In genomic region chr1:226123212-226123560, GRCh38 we compare ENCODE assay signal across 8 cellular contexts.
DNase-seq lines count a peak whose midpoint lies in the region; ATAC-seq and TF ChIP-seq lines count a peak whose summit lies in the region.

No MANE protein-coding gene starts in this region.

- TF ChIP-seq CTCF in RWPE2 (IDR thresholded peaks at IDR 0.05; ENCODE audit: poor library complexity, severe bottlenecking): no peak

- no peak for DNase-seq in activated CD4-positive, alpha-beta T cell treated with anti-CD3 and anti-CD28 coated beads, Interleukin-2, amount 10 ng/mL, durations not matched to agents 24 days and 14 days
- no peak for DNase-seq in activated CD4-positive, alpha-beta T cell treated with anti-CD3 and anti-CD28 coated beads for 1 hour
- DNase-seq in RWPE2 (ENCODE audit: low spot score): no peak
- DNase-seq in epithelial cell of prostate (ENCODE audit: low read depth, low spot score): no peak
- no peak for DNase-seq in NCI-H187 treated with DMSO at 0.1 percent for 48 hours (lab: John Stamatoyannopoulos, UW)
- DNase-seq in T-helper 9 cell: no peak
- no peak for DNase-seq in cortex of kidney (lab: John Stamatoyannopoulos, UW)

- H3K36me3 ChIP-seq in RWPE2 (ENCODE audit: low read depth): no peaks in the 10 kb centered on the region

- no peaks in the 10 kb centered on the region for H3K27me3 ChIP-seq in RWPE2 (ENCODE audit: insufficient read depth, poor library complexity, severe bottlenecking)

- no peaks in the 10 kb centered on the region for H3K9me3 Mint-ChIP-seq in activated CD4-positive, alpha-beta T cell treated with anti-CD3 and anti-CD28 coated beads, Interleukin-2, amount 10 ng/mL, durations not matched to agents 24 days and 14 days
- no peaks in the 10 kb centered on the region for H3K9me3 Mint-ChIP-seq in stimulated activated memory B cell treated with anti-CD40 and anti-IgM and Interleukin-4, amounts not matched to agents 10 μg/mL and 1 μg/mL and 100 μg/mL, for 72 hours

- peak overlapping the region; percentile 80 for H3K4me3 Mint-ChIP-seq in activated CD4-positive, alpha-beta T cell treated with anti-CD3 and anti-CD28 coated beads, Interleukin-2, amount 10 ng/mL, durations not matched to agents 24 days and 14 days
- peak overlapping the region; percentile 82 for H3K4me3 Mint-ChIP-seq in stimulated activated memory B cell treated with anti-CD40 and anti-IgM and Interleukin-4, amounts not matched to agents 10 μg/mL and 1 μg/mL and 100 μg/mL, for 72 hours

- peaks cover 3% of the 10 kb centered on the region for H3K27me3 Mint-ChIP-seq in activated CD4-positive, alpha-beta T cell treated with anti-CD3 and anti-CD28 coated beads, Interleukin-2, amount 10 ng/mL, durations not matched to agents 24 days and 14 days
- H3K27me3 Mint-ChIP-seq in stimulated activated memory B cell treated with anti-CD40 and anti-IgM and Interleukin-4, amounts not matched to agents 10 μg/mL and 1 μg/mL and 100 μg/mL, for 72 hours: no peaks in the 10 kb centered on the region

- peaks cover 32% of the 10 kb centered on the region for H3K4me1 Mint-ChIP-seq in activated CD4-positive, alpha-beta T cell treated with anti-CD3 and anti-CD28 coated beads, Interleukin-2, amount 10 ng/mL, durations not matched to agents 24 days and 14 days
- peaks cover 88% of the 10 kb centered on the region for H3K4me1 Mint-ChIP-seq in stimulated activated memory B cell treated with anti-CD40 and anti-IgM and Interleukin-4, amounts not matched to agents 10 μg/mL and 1 μg/mL and 100 μg/mL, for 72 hours

- intact Hi-C loops in activated CD4-positive, alpha-beta T cell treated with anti-CD3 and anti-CD28 coated beads, Interleukin-2, amount 10 ng/mL, durations not matched to agents 24 days and 14 days (cut with micrococcal nuclease): loop anchor here (5.0 to 10.0 kb wide), 4 partner anchors 41 to 482 kb away; partner anchors contain the start of genes PARP1 and SDE2

- no peak overlapping the region for H3K4me3 ChIP-seq in RWPE2 (ENCODE audit: severe bottlenecking)

- peak overlapping the region; percentile 69 for H3K27ac Mint-ChIP-seq in activated CD4-positive, alpha-beta T cell treated with anti-CD3 and anti-CD28 coated beads, Interleukin-2, amount 10 ng/mL, durations not matched to agents 24 days and 14 days
- H3K27ac Mint-ChIP-seq in stimulated activated memory B cell treated with anti-CD40 and anti-IgM and Interleukin-4, amounts not matched to agents 10 μg/mL and 1 μg/mL and 100 μg/mL, for 72 hours: peak overlapping the region; percentile 94

- H3K27ac ChIP-seq in RWPE2 (ENCODE audit: poor library complexity, severe bottlenecking) (peak overlapping the region; percentile 87), epithelial cell of prostate (peak overlapping the region; percentile 97)

- no peak for ATAC-seq in RWPE2 (ENCODE audit: low read depth)
- ATAC-seq in stimulated activated memory B cell treated with anti-CD40 and anti-IgM and Interleukin-4, amounts not matched to agents 10 μg/mL and 1 μg/mL and 100 μg/mL, for 72 hours: no peak

- peaks cover 33% of the 10 kb centered on the region for H3K4me1 ChIP-seq in RWPE2 (ENCODE audit: insufficient read depth, poor library complexity, severe bottlenecking)

- H3K9me3 ChIP-seq in RWPE2 (ENCODE audit: severe bottlenecking): no peaks in the 10 kb centered on the region

- H3K36me3 Mint-ChIP-seq in activated CD4-positive, alpha-beta T cell treated with anti-CD3 and anti-CD28 coated beads, Interleukin-2, amount 10 ng/mL, durations not matched to agents 24 days and 14 days (ENCODE audit: low read depth): no peaks in the 10 kb centered on the region
- no peaks in the 10 kb centered on the region for H3K36me3 Mint-ChIP-seq in stimulated activated memory B cell treated with anti-CD40 and anti-IgM and Interleukin-4, amounts not matched to agents 10 μg/mL and 1 μg/mL and 100 μg/mL, for 72 hours
